In genomic region chr4:141158219-141158618, GRCh38 we compare ENCODE assay signal across 8 cellular contexts. TPM values are rescaled to one million over a fixed set of nuclear protein-coding genes. Genes with fewer than 3 reads are reported as not detected.
A peak's percentile ranks its signal among the peaks of the same experiment; 100 is the strongest.
DNase-seq lines count a peak whose midpoint lies in the region; ATAC-seq and TF ChIP-seq lines count a peak whose summit lies in the region.

No MANE protein-coding gene starts in this region.

- H3K27me3 ChIP-seq in RWPE2 (ENCODE audit: insufficient read depth, poor library complexity, severe bottlenecking) = no peaks in the 10 kb centered on the region
- H3K27me3 ChIP-seq in upper lobe of left lung = no peaks in the 10 kb centered on the region

- no peak overlapping the region for H3K27ac ChIP-seq in C4-2B
- no peak overlapping the region for H3K27ac ChIP-seq in RWPE2 (ENCODE audit: poor library complexity, severe bottlenecking)
- H3K27ac ChIP-seq in upper lobe of left lung = no peak overlapping the region

- no peak for TF ChIP-seq EP300 in upper lobe of left lung (IDR thresholded peaks at IDR 0.05)

- no peaks in the 10 kb centered on the region for H3K36me3 ChIP-seq in RWPE2 (ENCODE audit: low read depth)
- H3K36me3 ChIP-seq in upper lobe of left lung = no peaks in the 10 kb centered on the region

- peak; percentile 61 for TF ChIP-seq CTCF in C4-2B (conservative IDR thresholded peaks at IDR 0.05)
- peak; percentile 64 for TF ChIP-seq CTCF in RWPE2 (IDR thresholded peaks at IDR 0.05; ENCODE audit: poor library complexity, severe bottlenecking)
- TF ChIP-seq CTCF in upper lobe of left lung (IDR thresholded peaks at IDR 0.05) = peak in 4 of 6 experiments; percentile 29 to 44 (median 36)

- H3K9me3 ChIP-seq in RWPE2 (ENCODE audit: severe bottlenecking) = no peaks in the 10 kb centered on the region
- no peaks in the 10 kb centered on the region for H3K9me3 ChIP-seq in upper lobe of left lung

- no peak for TF ChIP-seq POLR2A in upper lobe of left lung (IDR thresholded peaks at IDR 0.05)

- H3K4me1 ChIP-seq in RWPE2 (ENCODE audit: insufficient read depth, poor library complexity, severe bottlenecking) (no peaks in the 10 kb centered on the region), upper lobe of left lung (peaks cover 0 to 6% (median 0%) of the 10 kb centered on the region in 4 donors)

- DNase-seq in RWPE2 (ENCODE audit: low spot score) (no peak), globus pallidus (ENCODE audit: low spot score) (peak; percentile 30), upper lobe of left lung (no peak)
- no peak for DNase-seq in activated CD8-positive, alpha-beta memory T cell treated with anti-CD3 and anti-CD28 coated beads, Interleukin-2, amount 50 U/mL, for 48 hours

- H3K4me3 ChIP-seq in RWPE2 (ENCODE audit: severe bottlenecking) (no peak overlapping the region), upper lobe of left lung (no peak overlapping the region)

- ATAC-seq in HG02798 (IDR thresholded peaks at IDR 0.05; ENCODE audit: poor library complexity, unreplicated experiment) (peak; percentile 42), RWPE2 (ENCODE audit: low read depth) (no peak), upper lobe of left lung (ENCODE audit: low FRiP score in 2 of 2) (peak in 1 of 2 donors; percentile 60), HG02870 (IDR thresholded peaks at IDR 0.05; ENCODE audit: unreplicated experiment) (no peak), GM21619 (IDR thresholded peaks at IDR 0.05; ENCODE audit: unreplicated experiment) (no peak)

RNA-seq across cellular contexts. Expression of gene RNF150, which starts 24.9 kb away (rescaled TPM):
- 1 to 10 TPM in 5 of 6 donors, under 1 TPM in 1; 0.46 to 2.1 (median 1.4) TPM for total RNA-seq in upper lobe of left lung
